10 cellular contexts compared by ENCODE assay signal in the genomic region with DNA sequence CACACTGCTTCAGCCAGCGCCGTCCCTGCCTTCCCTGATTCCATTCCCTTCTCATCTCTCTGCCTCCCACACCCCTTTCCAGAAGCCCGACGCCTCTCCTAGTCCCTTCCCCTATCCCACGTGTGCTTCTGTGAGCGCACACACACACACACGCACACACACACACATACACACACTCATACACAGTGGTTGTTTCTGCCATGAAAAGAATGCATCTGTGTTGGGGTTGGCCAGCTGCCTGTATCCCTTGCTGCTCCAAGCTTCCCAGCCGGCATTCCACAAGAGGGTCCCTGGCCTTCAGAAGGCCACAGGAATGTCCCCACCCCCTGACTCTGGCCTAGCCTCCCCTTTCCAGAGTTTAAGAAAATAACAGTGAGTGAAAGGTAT. TPM values are rescaled to one million over a fixed set of nuclear protein-coding genes. Genes with fewer than 3 reads are reported as not detected.
DNase-seq lines count a peak whose midpoint lies in the region; ATAC-seq, FAIRE-seq and TF ChIP-seq lines count a peak whose summit lies in the region.
"Had no signal": no experiment of that assay in that cellular context is flagged by ENCODE, and none has a peak within 500 bp of the region (broad histone marks: within the 10 kb centered on the region; RNA-seq: fewer than 3 reads in every experiment).

No MANE protein-coding gene starts in this region.

- peak overlapping the region; percentile 100 for H2BK120ac ChIP-seq in IMR-90 (ENCODE audit: low read depth, low read length)
- peak overlapping the region; percentile 36 for H2BK120ac ChIP-seq in mesenchymal stem cell (ENCODE audit: low read depth, low read length)

- TF ChIP-seq POLR2A in IMR-90 (IDR thresholded peaks at IDR 0.05; ENCODE audit: low read depth, low read length) (no peak; the same call in 1 of the 2 replicates), endothelial cell of umbilical vein (IDR thresholded peaks at IDR 0.05; ENCODE audit: low read depth, low read length) (no peak), testis (IDR thresholded peaks at IDR 0.05) (no peak)

- no peaks in the 10 kb centered on the region for H3K9me3 ChIP-seq in IMR-90 (ENCODE audit: control insufficient read depth, insufficient read depth, low read length)
- no peaks in the 10 kb centered on the region for H3K9me3 ChIP-seq in endothelial cell of umbilical vein (replicated peaks; ENCODE audit: control insufficient read depth, insufficient read depth, low read length)
- H3K9me3 ChIP-seq in mesenchymal stem cell (ENCODE audit: control insufficient read depth, low read length): no peaks in the 10 kb centered on the region
- H3K9me3 ChIP-seq in testis: no peaks in the 10 kb centered on the region

- H2AK9ac ChIP-seq in IMR-90 (replicated peaks; ENCODE audit: low read depth, low read length, poor library complexity): peak overlapping the region; percentile 92

- H3K4me3 ChIP-seq in IMR-90 (ENCODE audit: insufficient read depth, low read depth, low read length) (no peak overlapping the region), endothelial cell of umbilical vein (replicated peaks in 1 of 3; ENCODE audit: insufficient read depth in 1 of 3, low read depth in 1 of 3, low read length in 3 of 3) (no peak overlapping the region), mesenchymal stem cell (ENCODE audit: insufficient read depth in 1 of 2, low read depth in 1 of 2, low read length in 2 of 2) (peak overlapping the region in 1 of 2 experiments; percentile 63), testis (no peak overlapping the region)

- H3K14ac ChIP-seq in IMR-90 (replicated peaks; ENCODE audit: low read depth, low read length) (peak overlapping the region; percentile 78), mesenchymal stem cell (ENCODE audit: low read length in 2 of 2) (no peak overlapping the region)

- CTCF ChIA-PET in IMR-90 (lab: Yijun Ruan, JAX) (interaction anchor here (0.6 to 1.1 kb wide), 5 partner anchors 10 to 91 kb away, joined by 3 to 7 read pairs (median 3); no protein-coding TSS in a partner anchor), endothelial cell of umbilical vein (lab: Charles Lee) (interaction anchor here (1.0 to 4.7 kb wide), 4 partner anchors 9 to 17 kb away, joined by 3 to 47 read pairs (median 4); no protein-coding TSS in a partner anchor)

- H4K5ac ChIP-seq in IMR-90 (ENCODE audit: low read depth, low read length): peak overlapping the region; percentile 88

- peak; percentile 82 for FAIRE-seq in endothelial cell of umbilical vein (lab: Jason Lieb, UNC)
- FAIRE-seq: islet of Langerhans, TTC549 had no signal

- H2AK5ac ChIP-seq in IMR-90 (ENCODE audit: low read depth, low read length): peak overlapping the region; percentile 92
- no peak overlapping the region for H2AK5ac ChIP-seq in mesenchymal stem cell (ENCODE audit: low read length, severe bottlenecking)

- intact Hi-C loops in IMR-90 (cut with micrococcal nuclease) (no loop called here), endothelial cell of umbilical vein (cut with micrococcal nuclease) (loop anchor here (10.0 kb wide), 2 partner anchors 158 to 1112 kb away; a partner anchor contains a TSS), testis (cut with DNase I; ENCODE audit: low total_unique reads) (loop anchor here (10.0 kb wide), 1 partner anchor 68 kb away; no protein-coding TSS in a partner anchor)

- peak overlapping the region; percentile 73 for H3K9ac ChIP-seq in IMR-90 (ENCODE audit: low read depth, low read length)
- no peak overlapping the region for H3K9ac ChIP-seq in endothelial cell of umbilical vein (replicated peaks; ENCODE audit: extremely low read depth, insufficient read depth, low read length)
- H3K9ac ChIP-seq in mesenchymal stem cell (ENCODE audit: low read length): peak overlapping the region; percentile 44

- ATAC-seq in IMR-90 (ENCODE audit: low read depth): peak; percentile 80
- no peak for ATAC-seq in HG03571 (IDR thresholded peaks at IDR 0.05; ENCODE audit: unreplicated experiment)

- peak overlapping the region; percentile 84 to 94; a peak in 3 of 4 replicates for H4K8ac ChIP-seq in IMR-90 (ENCODE audit: low read depth in 2 of 2, low read length in 2 of 2)
- H4K8ac ChIP-seq in mesenchymal stem cell (ENCODE audit: low read length): no peak overlapping the region

- H2BK12ac ChIP-seq in mesenchymal stem cell (ENCODE audit: low read length in 2 of 2): peak overlapping the region in 1 of 2 experiments; percentile 90

- H4K91ac ChIP-seq in IMR-90 (ENCODE audit: insufficient read depth, low read depth, low read length): peak overlapping the region; percentile 97
- H4K91ac ChIP-seq in mesenchymal stem cell (ENCODE audit: low read length): peak overlapping the region; percentile 86

- no peak for TF ChIP-seq CTCF in IMR-90 (conservative IDR thresholded peaks at IDR 0.05; ENCODE audit: low read depth, low read length)
- no peak for TF ChIP-seq CTCF in endothelial cell of umbilical vein (IDR thresholded peaks at IDR 0.05; ENCODE audit: extremely low read depth in 1 of 2, insufficient read depth in 1 of 2, low read depth in 1 of 2, low read length in 2 of 2)
- no peak for TF ChIP-seq CTCF in testis (IDR thresholded peaks at IDR 0.05)

- in situ Hi-C loops in IMR-90 (cut with MboI; ENCODE audit: low sequenced_read_pairs): loop anchor here (10.0 kb wide), 1 partner anchor 518 kb away; no protein-coding TSS in a partner anchor

- H3K18ac ChIP-seq in IMR-90 (ENCODE audit: low read depth, low read length): peak overlapping the region; percentile 87
- H3K18ac ChIP-seq in mesenchymal stem cell (ENCODE audit: low read depth in 1 of 2, low read length in 2 of 2): peak overlapping the region; percentile 70 to 79

- H2AFZ ChIP-seq in IMR-90 (replicated peaks; ENCODE audit: low read length, poor library complexity) (peak overlapping the region; percentile 90), endothelial cell of umbilical vein (ENCODE audit: low read depth, low read length) (peak overlapping the region; percentile 61), mesenchymal stem cell (ENCODE audit: low read depth, low read length) (no peak overlapping the region)

- WGBS in IMR-90 (ENCODE audit: extremely low coverage in 2 of 2, insufficient read length in 1 of 2), 2 experiments: 0% methylated on average over 4 of the region's 8 CpGs; no CpG with 5 or more reads in 1 of the 2 experiments
- WGBS in mesenchymal stem cell: 20% methylated on average over 7 of the region's 8 CpGs
- 32 to 58% methylated on average over 8 of the region's 8 CpGs for WGBS in testis, 2 donors

- H3K9me1 ChIP-seq in IMR-90 (ENCODE audit: insufficient read depth, low read length): peaks cover 44% of the 10 kb centered on the region
- no peaks in the 10 kb centered on the region for H3K9me1 ChIP-seq in endothelial cell of umbilical vein (replicated peaks; ENCODE audit: control insufficient read depth, extremely low read depth, insufficient read depth, low read length)

- no peaks in the 10 kb centered on the region for H4K20me1 ChIP-seq in IMR-90 (ENCODE audit: insufficient read depth, low read length)
- H4K20me1 ChIP-seq in endothelial cell of umbilical vein (replicated peaks; ENCODE audit: control insufficient read depth, extremely low read depth, insufficient read depth, low read length): no peaks in the 10 kb centered on the region

- no peaks in the 10 kb centered on the region for H3K27me3 ChIP-seq in IMR-90 (ENCODE audit: control insufficient read depth, insufficient read depth, low read length)
- H3K27me3 ChIP-seq in endothelial cell of umbilical vein (ENCODE audit: control insufficient read depth in 2 of 2, insufficient read depth in 2 of 2, low read length in 2 of 2): no peaks in the 10 kb centered on the region
- no peaks in the 10 kb centered on the region for H3K27me3 ChIP-seq in mesenchymal stem cell (ENCODE audit: control insufficient read depth in 1 of 2, insufficient read depth in 1 of 2, low read length in 2 of 2)
- no peaks in the 10 kb centered on the region for H3K27me3 ChIP-seq in testis

- BruUV-seq in IMR-90 (replicated peaks; lab: Mats Ljungman, UMichigan) (no TSS peak), endothelial cell of umbilical vein (replicated peaks; lab: Mats Ljungman, UMichigan) (no TSS peak)

- dilution Hi-C loops in IMR-90 (cut with HindIII; ENCODE audit: low sequenced_read_pairs, unreplicated experiment) (no loop called here), endothelial cell of umbilical vein (cut with MboI; ENCODE audit: extremely low pct_ligation_motif_present, low sequenced_read_pairs) (no loop called here)

- H3K27ac ChIP-seq in IMR-90 (ENCODE audit: insufficient read depth, low read length) (peak overlapping the region; percentile 99), endothelial cell of umbilical vein (ENCODE audit: insufficient read depth, low read depth, low read length) (peak overlapping the region; percentile 46), mesenchymal stem cell (ENCODE audit: low read length, poor library complexity, severe bottlenecking) (peak overlapping the region; percentile 91), testis (peak overlapping the region in 1 of 2 donors; percentile 45)

- H2BK20ac ChIP-seq in IMR-90 (ENCODE audit: low read depth, low read length): peak overlapping the region; percentile 95

- H2BK5ac ChIP-seq in IMR-90 (ENCODE audit: low read depth, low read length, poor library complexity, severe bottlenecking) (peak overlapping the region; percentile 96), mesenchymal stem cell (ENCODE audit: low read depth, low read length, poor library complexity, severe bottlenecking) (peak overlapping the region; percentile 79)

- H3K36me3 ChIP-seq in IMR-90 (ENCODE audit: control insufficient read depth, insufficient read depth, low read length) (peaks cover 11% of the 10 kb centered on the region), endothelial cell of umbilical vein (ENCODE audit: control insufficient read depth in 2 of 2, extremely low read depth in 1 of 2, insufficient read depth in 2 of 2, low read length in 2 of 2) (no peaks in the 10 kb centered on the region), mesenchymal stem cell (ENCODE audit: control insufficient read depth in 1 of 2, insufficient read depth in 2 of 2, low read depth in 1 of 2, low read length in 2 of 2) (peaks cover 16 to 24% of the 10 kb centered on the region in 2 experiments), testis (ENCODE audit: low read depth, missing control alignments) (no peaks in the 10 kb centered on the region)

- H3K23ac ChIP-seq in IMR-90 (ENCODE audit: low read depth, low read length) (peak overlapping the region; percentile 93), mesenchymal stem cell (ENCODE audit: low read length in 2 of 2) (no peak overlapping the region)

- H3K4me1 ChIP-seq in IMR-90 (ENCODE audit: control insufficient read depth, insufficient read depth, low read length): peaks cover 51% of the 10 kb centered on the region
- H3K4me1 ChIP-seq in endothelial cell of umbilical vein (ENCODE audit: control insufficient read depth, extremely low read depth, insufficient read depth, low read length): peaks cover 22% of the 10 kb centered on the region
- peaks cover 53% of the 10 kb centered on the region for H3K4me1 ChIP-seq in mesenchymal stem cell (ENCODE audit: control insufficient read depth, insufficient read depth, low read depth, low read length)
- peaks cover 14% of the 10 kb centered on the region for H3K4me1 ChIP-seq in testis

- DNase-seq in IMR-90 (peak; percentile 98), endothelial cell of umbilical vein (ENCODE audit: low read depth, low spot score) (peak; percentile 93), mesenchymal stem cell (peak; percentile 92), testis (peak; percentile 65), NCI-H748 (lab: John Stamatoyannopoulos, UW; ENCODE audit: unreplicated experiment) (no peak), SK-N-DZ (ENCODE audit: low spot score) (no peak)
- no peak for DNase-seq in stimulated activated naive CD4-positive, alpha-beta T cell (lab: John Stamatoyannopoulos, UW)

- H3K4ac ChIP-seq in IMR-90 (ENCODE audit: low read depth, low read length) (peak overlapping the region; percentile 100), mesenchymal stem cell (ENCODE audit: low read depth in 1 of 2, low read length in 2 of 2) (peak overlapping the region in 1 of 2 experiments; percentile 76)

- POLR2A ChIA-PET in IMR-90 (lab: Charles Lee; ENCODE audit: unreplicated experiment): interaction anchor here (0.6 kb wide), 1 partner anchor 86 kb away, joined by 3 read pairs; no protein-coding TSS in a partner anchor
- POLR2A ChIA-PET in endothelial cell of umbilical vein (lab: Charles Lee): no interaction called here

- H3K79me1 ChIP-seq in IMR-90 (ENCODE audit: low read depth in 1 of 2, low read length in 2 of 2) (peaks cover 0 to 21% of the 10 kb centered on the region in 2 experiments; a peak in 2 of 4 replicates), mesenchymal stem cell (replicated peaks; ENCODE audit: low read length, poor library complexity, severe bottlenecking) (peaks cover 6% of the 10 kb centered on the region)

- no peak for TF ChIP-seq RAD21 in IMR-90 (IDR thresholded peaks at IDR 0.05; ENCODE audit: low read length)

- H3K79me2 ChIP-seq in endothelial cell of umbilical vein (ENCODE audit: control insufficient read depth, insufficient read depth, low read length): no peaks in the 10 kb centered on the region

- H3K56ac ChIP-seq in IMR-90 (ENCODE audit: extremely low read depth, insufficient read depth, low read length): peak overlapping the region; percentile 83; the same call in 1 of the 2 replicates

- peak overlapping the region; percentile 95; the same call in 2 of the 3 replicates for H2BK15ac ChIP-seq in IMR-90 (ENCODE audit: low read depth, low read length)
- peak overlapping the region; percentile 15 for H2BK15ac ChIP-seq in mesenchymal stem cell (ENCODE audit: low read depth, poor library complexity, severe bottlenecking)

- peak overlapping the region; percentile 70 for H3K4me2 ChIP-seq in IMR-90 (ENCODE audit: low read depth, low read length)
- no peak overlapping the region for H3K4me2 ChIP-seq in endothelial cell of umbilical vein (ENCODE audit: insufficient read depth, low read length)
- H3K4me2 ChIP-seq in mesenchymal stem cell (ENCODE audit: low read length, poor library complexity, severe bottlenecking): peak overlapping the region; percentile 12

RNA-seq across cellular contexts. Expression of a gene that starts 51.7 kb away (rescaled TPM):
- total RNA-seq in IMR-90 (2012; rRNA removed) (8.1 and 9.5 TPM in 2 replicates), endothelial cell of umbilical vein (10.3 and 12.8 TPM in 2 replicates), testis (10 to 100 TPM; 16.8 to 17.9 TPM)
- polyA plus RNA-seq in IMR-90 (2012; rRNA removed) (4.8 and 5.5 TPM in 2 replicates), endothelial cell of umbilical vein (7.3 and 8.3 TPM in 2 replicates), testis (ENCODE audit: insufficient read depth, low read depth, low replicate concordance) (11.8 TPM)
- 3.4 and 5.4 TPM in 2 replicates for polyA plus RNA-seq in IMR-90 (2012; cell fraction: cytosol; rRNA removed)
- 5.7 and 6.6 TPM in 2 replicates for polyA plus RNA-seq in IMR-90 (2012; cell fraction: nucleus; rRNA removed; ENCODE audit: low replicate concordance)
- 6.5 and 7.1 TPM in 2 replicates for polyA plus RNA-seq in endothelial cell of umbilical vein (2011; cell fraction: cytosol; rRNA removed)
- 7.2 and 8.1 TPM in 2 replicates for polyA plus RNA-seq in endothelial cell of umbilical vein (2011; cell fraction: nucleus; rRNA removed)
- 6.8 and 7.0 TPM in 2 replicates for polyA plus RNA-seq in endothelial cell of umbilical vein (2012)
- 14.2 and 15.3 TPM in 2 replicates for polyA minus RNA-seq in endothelial cell of umbilical vein
- polyA minus RNA-seq in endothelial cell of umbilical vein (2011; cell fraction: cytosol; rRNA and poly(A)+ RNA removed): not detected
- polyA minus RNA-seq in endothelial cell of umbilical vein (2011; cell fraction: nucleus; rRNA and poly(A)+ RNA removed): 7.7 and 7.8 TPM in 2 replicates
- polyA plus RNA-seq in mesenchymal stem cell (2013, experiment 1 of 2): 10.7 TPM
- 10.4 TPM for polyA plus RNA-seq in mesenchymal stem cell (2013, experiment 2 of 2)
- polyA plus RNA-seq in SK-N-DZ (2014; cell fraction: cytosol; rRNA removed): 9.2 and 9.9 TPM in 2 replicates
- polyA plus RNA-seq in SK-N-DZ (2014; cell fraction: nucleus; rRNA removed): 3.9 and 6.2 TPM in 2 replicates

Comparison
In these comparisons a context has a peak if more than half of its experiments do, and no peak if none do; other contexts are left out.
1. DNase-seq: peak in IMR-90 (single experiment), endothelial cell of umbilical vein (single experiment), mesenchymal stem cell (single experiment) and testis (single experiment); none in NCI-H748 (single experiment), stimulated activated naive CD4-positive, alpha-beta T cell (0 of 6) and SK-N-DZ (single experiment).